ENCODE assay signal across 1 cellular context in genomic region chr7:75906991-75907667, GRCh38.
TF ChIP-seq lines count a peak whose summit lies in the region.

No MANE protein-coding gene starts in this region.

TF ChIP-seq in HepG2, 621 proteins besides CTCF, POLR2A, EP300 and RAD21 (continued from another document and continues in another):
- TF ChIP-seq HINFP (CRISPR knock-in tag; IDR thresholded peaks at IDR 0.05; ENCODE audit: low read depth), result 0 out of 2 replicates have a peak, but pooled peaks have one; percentile 30
- peak; percentile 93 for TF ChIP-seq ETV5 (CRISPR knock-in tag; IDR thresholded peaks at IDR 0.05; ENCODE audit: borderline replicate concordance)
- no peak for TF ChIP-seq ZNF747 (CRISPR knock-in tag; IDR thresholded peaks at IDR 0.05; ENCODE audit: borderline replicate concordance)
- no peak for TF ChIP-seq ZNF792 (CRISPR knock-in tag; IDR thresholded peaks at IDR 0.05)
- no peak for TF ChIP-seq CBX2 (IDR thresholded peaks at IDR 0.05; ENCODE audit: low read depth, low read length)
- no peak for TF ChIP-seq CBX2 (CRISPR knock-in tag; IDR thresholded peaks at IDR 0.05; ENCODE audit: low read depth)
- peak; percentile 31; the same call in 1 of the 2 replicates for TF ChIP-seq TARDBP (CRISPR knock-in tag; IDR thresholded peaks at IDR 0.05)
- no peak for TF ChIP-seq ZSCAN30 (CRISPR knock-in tag; IDR thresholded peaks at IDR 0.05)
- TF ChIP-seq HIVEP1 (CRISPR knock-in tag; IDR thresholded peaks at IDR 0.05), result peak; percentile 57; the same call in 1 of the 2 replicates
- 0 out of 2 replicates have a peak, but pooled peaks have one; percentile 17 for TF ChIP-seq TOE1 (CRISPR knock-in tag; IDR thresholded peaks at IDR 0.05)
- no peak for TF ChIP-seq ZFP1 (CRISPR knock-in tag; IDR thresholded peaks at IDR 0.05)
- TF ChIP-seq GMEB1 (CRISPR knock-in tag; IDR thresholded peaks at IDR 0.05; ENCODE audit: borderline replicate concordance), result no peak; the same call in 1 of the 2 replicates
- no peak for TF ChIP-seq ZNF180 (CRISPR knock-in tag; IDR thresholded peaks at IDR 0.05; ENCODE audit: borderline replicate concordance, low read depth)
- no peak for TF ChIP-seq ZFP91 (CRISPR knock-in tag; IDR thresholded peaks at IDR 0.05; ENCODE audit: borderline replicate concordance)
- no peak; the same call in 1 of the 2 replicates for TF ChIP-seq PHF20 (CRISPR knock-in tag; IDR thresholded peaks at IDR 0.05)
- no peak for TF ChIP-seq ZKSCAN8 (CRISPR knock-in tag; IDR thresholded peaks at IDR 0.05; ENCODE audit: borderline replicate concordance)
- TF ChIP-seq ZNF296 (CRISPR knock-in tag; conservative IDR thresholded peaks at IDR 0.05), result no peak
- TF ChIP-seq THAP11 (CRISPR knock-in tag; IDR thresholded peaks at IDR 0.05), result peak; percentile 64
- peak; percentile 53; the same call in 1 of the 2 replicates for TF ChIP-seq DMAP1 (CRISPR knock-in tag; IDR thresholded peaks at IDR 0.05)
- no peak for TF ChIP-seq SUZ12 (IDR thresholded peaks at IDR 0.05; ENCODE audit: low read depth, low read length)
- TF ChIP-seq ZNF12 (CRISPR knock-in tag; IDR thresholded peaks at IDR 0.05), result no peak
- no peak for TF ChIP-seq IRX3 (CRISPR knock-in tag; IDR thresholded peaks at IDR 0.05; ENCODE audit: borderline replicate concordance, low read depth)
- no peak for TF ChIP-seq ZNF652 (CRISPR knock-in tag; IDR thresholded peaks at IDR 0.05; ENCODE audit: borderline replicate concordance, low read depth)
- TF ChIP-seq DNMT1 (CRISPR knock-in tag; IDR thresholded peaks at IDR 0.05), result no peak
- peak; percentile 58; the same call in 1 of the 2 replicates for TF ChIP-seq MAZ (IDR thresholded peaks at IDR 0.05; ENCODE audit: borderline replicate concordance, low read depth, low read length)
- TF ChIP-seq MAZ (CRISPR knock-in tag; IDR thresholded peaks at IDR 0.05; ENCODE audit: low read depth), result no peak
- TF ChIP-seq ZNF451 (CRISPR knock-in tag; IDR thresholded peaks at IDR 0.05), result no peak
- TF ChIP-seq KDM5A (IDR thresholded peaks at IDR 0.05; ENCODE audit: borderline replicate concordance, low read length), result no peak; the same call in 1 of the 2 replicates
- TF ChIP-seq DPF2 (CRISPR knock-in tag; IDR thresholded peaks at IDR 0.05; ENCODE audit: borderline replicate concordance, low read depth), result peak; percentile 51
- TF ChIP-seq ZEB1 (IDR thresholded peaks at IDR 0.05; ENCODE audit: insufficient replicate concordance, low read depth), result peak; percentile 49
- TF ChIP-seq NFRKB (IDR thresholded peaks at IDR 0.05), result no peak
- TF ChIP-seq ZSCAN5A (CRISPR knock-in tag; IDR thresholded peaks at IDR 0.05; ENCODE audit: borderline replicate concordance), result no peak
- peak; percentile 44 for TF ChIP-seq ISL2 (CRISPR knock-in tag; IDR thresholded peaks at IDR 0.05)
- no peak for TF ChIP-seq TERF1 (CRISPR knock-in tag; IDR thresholded peaks at IDR 0.05)
- TF ChIP-seq FOSL2 (CRISPR knock-in tag; IDR thresholded peaks at IDR 0.05), result peak; percentile 64
- TF ChIP-seq ZNF800 (CRISPR knock-in tag; IDR thresholded peaks at IDR 0.05), result 0 out of 2 replicates have a peak, but pooled peaks have one; percentile 30
- no peak for TF ChIP-seq HNRNPL (IDR thresholded peaks at IDR 0.05; ENCODE audit: low read depth, low read length)
- TF ChIP-seq ZNF816 (CRISPR knock-in tag; IDR thresholded peaks at IDR 0.05; ENCODE audit: borderline replicate concordance), result no peak
- peak; percentile 78 for TF ChIP-seq SALL1 (CRISPR knock-in tag; IDR thresholded peaks at IDR 0.05)
- peak; percentile 84 for TF ChIP-seq TBX2 (CRISPR knock-in tag; IDR thresholded peaks at IDR 0.05; ENCODE audit: borderline replicate concordance)
- no peak for TF ChIP-seq SRSF9 (IDR thresholded peaks at IDR 0.05; ENCODE audit: borderline replicate concordance, insufficient read depth, low read depth, low read length, poor library complexity, severe bottlenecking)
- no peak for TF ChIP-seq TRAFD1 (CRISPR knock-in tag; IDR thresholded peaks at IDR 0.05; ENCODE audit: borderline replicate concordance)
- TF ChIP-seq ZNF639 (CRISPR knock-in tag; conservative IDR thresholded peaks at IDR 0.05), result no peak
- TF ChIP-seq ZBTB42 (CRISPR knock-in tag; IDR thresholded peaks at IDR 0.05), result no peak
- no peak for TF ChIP-seq EED (CRISPR knock-in tag; IDR thresholded peaks at IDR 0.05)
- no peak for TF ChIP-seq GTF3A (CRISPR knock-in tag; conservative IDR thresholded peaks at IDR 0.05)
- TF ChIP-seq TFDP2 (CRISPR knock-in tag; IDR thresholded peaks at IDR 0.05), result 0 out of 2 replicates have a peak, but pooled peaks have one; percentile 25
- TF ChIP-seq IKZF4 (CRISPR knock-in tag; IDR thresholded peaks at IDR 0.05; ENCODE audit: borderline replicate concordance, low read depth, not compliant biosample characterization), result no peak
- peak; percentile 64; the same call in 1 of the 2 replicates for TF ChIP-seq ZNF512B (CRISPR knock-in tag; IDR thresholded peaks at IDR 0.05; ENCODE audit: borderline replicate concordance)
- no peak; the same call in 1 of the 2 replicates for TF ChIP-seq TP53 (CRISPR knock-in tag; conservative IDR thresholded peaks at IDR 0.05)
- TF ChIP-seq YEATS2 (CRISPR knock-in tag; IDR thresholded peaks at IDR 0.05; ENCODE audit: borderline replicate concordance), result peak; percentile 60; the same call in 1 of the 2 replicates
- no peak for TF ChIP-seq ZNF660 (CRISPR knock-in tag; IDR thresholded peaks at IDR 0.05; ENCODE audit: borderline replicate concordance, low read depth)
